ENCODE assay signal across 8 cellular contexts in the genomic region with DNA sequence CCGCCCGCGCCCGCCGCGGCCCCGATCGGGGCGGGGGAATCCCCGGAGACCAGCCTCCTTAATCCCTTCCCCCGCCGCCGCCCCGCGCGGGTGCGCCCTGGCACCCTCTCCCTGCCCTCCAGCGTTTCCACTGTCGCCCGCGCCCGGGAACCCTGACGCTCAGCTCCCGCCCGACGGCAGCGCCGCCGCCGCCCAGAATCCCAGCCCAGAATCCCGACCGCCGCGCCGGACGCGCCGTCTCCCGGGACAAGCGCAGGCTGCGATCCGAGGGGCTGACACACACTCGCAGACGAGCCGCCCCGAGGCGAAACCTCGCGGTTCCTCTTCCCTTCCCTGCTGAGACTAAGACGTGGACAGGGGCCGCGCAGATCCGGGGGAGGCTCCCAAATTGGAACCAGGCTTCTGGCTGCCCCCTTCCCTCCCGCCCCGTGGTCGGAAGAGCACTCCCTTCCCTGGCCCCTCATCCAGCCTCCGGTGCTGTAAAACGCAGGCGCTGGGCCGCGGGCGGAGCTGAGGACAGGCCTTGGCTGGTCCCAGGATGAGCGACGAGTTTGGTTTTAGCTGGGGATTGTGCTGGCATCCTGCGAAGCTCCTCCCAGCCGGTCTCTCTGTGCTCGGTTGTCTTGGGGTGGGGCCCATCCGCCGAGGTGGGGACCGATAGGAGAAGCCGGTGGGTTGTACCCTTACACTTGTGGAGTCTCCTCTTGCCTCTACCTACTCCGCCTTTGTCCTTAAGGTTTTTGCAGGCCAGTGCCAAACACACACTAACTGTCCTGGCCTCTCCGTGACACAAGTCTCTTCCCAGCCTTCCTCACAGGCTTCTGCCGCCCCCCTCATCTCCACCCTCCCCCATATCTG. TPM values are rescaled to one million over a fixed set of nuclear protein-coding genes. Genes with fewer than 3 reads are reported as not detected.
DNase-seq lines count a peak whose midpoint lies in the region; ATAC-seq, FAIRE-seq and TF ChIP-seq lines count a peak whose summit lies in the region.

No MANE protein-coding gene starts in this region.

- no peak for FAIRE-seq in astrocyte (lab: Jason Lieb, UNC)

- H3K4me1 ChIP-seq in astrocyte (ENCODE audit: insufficient read depth, low read length) (peaks cover 30% of the 10 kb centered on the region), hepatocyte (ENCODE audit: insufficient read depth) (peaks cover 41% of the 10 kb centered on the region), sigmoid colon (peaks cover 2 to 80% (median 67%) of the 10 kb centered on the region in 4 donors)

- H3K27me3 ChIP-seq in astrocyte (ENCODE audit: insufficient read depth, low read length), result no peaks in the 10 kb centered on the region
- H3K27me3 ChIP-seq in hepatocyte, result no peaks in the 10 kb centered on the region
- H3K27me3 ChIP-seq in sigmoid colon, result no peaks in the 10 kb centered on the region

- H3K4me2 ChIP-seq in astrocyte (ENCODE audit: low read length) (peak overlapping the region; percentile 97), hepatocyte (peak overlapping the region; percentile 87)

- H3K27ac ChIP-seq in astrocyte (ENCODE audit: low read depth, low read length) (peak overlapping the region; percentile 85), hepatocyte (peak overlapping the region; percentile 97), sigmoid colon (peak overlapping the region; percentile 95 to 100 (median 98))

- H3K9me2 ChIP-seq in hepatocyte (replicated peaks; ENCODE audit: insufficient read depth), result no peaks in the 10 kb centered on the region

- TF ChIP-seq EP300 in sigmoid colon (IDR thresholded peaks at IDR 0.05), result no peak

- H3K4me3 ChIP-seq in astrocyte (ENCODE audit: insufficient read depth, low read depth, low read length) (peak overlapping the region; percentile 83), hepatocyte (peak overlapping the region; percentile 76), sigmoid colon (peak overlapping the region; percentile 65 to 80 (median 73))

- TF ChIP-seq CTCF in astrocyte (IDR thresholded peaks at IDR 0.05; ENCODE audit: insufficient read depth, low read depth, low read length) (no peak), hepatocyte (IDR thresholded peaks at IDR 0.05; ENCODE audit: poor library complexity) (no peak), sigmoid colon (IDR thresholded peaks at IDR 0.05) (no peak)

- H3K9me3 Mint-ChIP-seq in astrocyte (ENCODE audit: unreplicated experiment), result peaks cover 2% of the 10 kb centered on the region

- WGBS in hepatocyte (ENCODE audit: low lambda C conversion rate, missing lambda C conversion rate), result 3% methylated on average over 43 of the region's 74 CpGs
- 2 to 4% methylated on average over 74 of the region's 74 CpGs for WGBS in sigmoid colon, 2 donors

- no peaks in the 10 kb centered on the region for H3K9me3 ChIP-seq in astrocyte (ENCODE audit: insufficient read depth, low read depth, low read length)
- no peaks in the 10 kb centered on the region for H3K9me3 ChIP-seq in hepatocyte (ENCODE audit: low read depth)
- H3K9me3 ChIP-seq in sigmoid colon, result no peaks in the 10 kb centered on the region

- H2AFZ ChIP-seq in astrocyte (ENCODE audit: low read depth, low read length) (peak overlapping the region; percentile 82), hepatocyte (peak overlapping the region; percentile 64)

- H3K4me3 Mint-ChIP-seq in astrocyte (ENCODE audit: unreplicated experiment), result peak overlapping the region; percentile 98

- peaks cover 26% of the 10 kb centered on the region for H3K36me3 Mint-ChIP-seq in astrocyte (ENCODE audit: low read depth, unreplicated experiment)

- H3K9ac ChIP-seq in astrocyte (ENCODE audit: low read length), result peak overlapping the region; percentile 92

- intact Hi-C loops in sigmoid colon (cut with DNase I), result no loop called here

- H3K27me3 Mint-ChIP-seq in astrocyte (ENCODE audit: low read depth, unreplicated experiment), result no peaks in the 10 kb centered on the region

- H3K79me2 ChIP-seq in astrocyte (ENCODE audit: insufficient read depth, low read length), result peaks cover 55% of the 10 kb centered on the region
- peaks cover 28% of the 10 kb centered on the region for H3K79me2 ChIP-seq in hepatocyte

- H3K4me1 Mint-ChIP-seq in astrocyte (ENCODE audit: low read depth, unreplicated experiment), result peaks cover 33% of the 10 kb centered on the region

- TF ChIP-seq POLR2A in sigmoid colon (IDR thresholded peaks at IDR 0.05), result peak; percentile 59 to 70

- peak; percentile 29 for ATAC-seq in HG02623 (IDR thresholded peaks at IDR 0.05; ENCODE audit: unreplicated experiment)

- DNase-seq in stimulated activated CD4-positive, alpha-beta T cell treated with anti-CD3 and anti-CD28 coated beads, Interleukin-4, amount 100 ng/mL, for 48 hours (ENCODE audit: low read depth in 2 of 2), result peak; percentile 14 to 15
- DNase-seq in stimulated activated CD4-positive, alpha-beta T cell treated with anti-CD3 and anti-CD28 coated beads, Interleukin-15, amount 100 ng/mL, for 24 hours, result no peak
- DNase-seq in NOMO-1 (lab: John Stamatoyannopoulos, UW; ENCODE audit: unreplicated experiment in 2 of 2) (peak; percentile 55 to 69), astrocyte (ENCODE audit: low read depth) (peak; percentile 71), hepatocyte (ENCODE audit: low spot score) (peak; percentile 87), sigmoid colon (peak; percentile 94), NCI-H1048 (lab: John Stamatoyannopoulos, UW) (no peak)

- H3K27ac Mint-ChIP-seq in astrocyte (ENCODE audit: unreplicated experiment), result peak overlapping the region; percentile 89

- H3K36me3 ChIP-seq in astrocyte (ENCODE audit: insufficient read depth, low read length) (peaks cover 10% of the 10 kb centered on the region), hepatocyte (replicated peaks; ENCODE audit: insufficient read depth, low read depth) (no peaks in the 10 kb centered on the region), sigmoid colon (peaks cover 0 to 23% (median 5%) of the 10 kb centered on the region in 4 donors)

- H4K20me1 ChIP-seq in astrocyte (ENCODE audit: insufficient read depth, low read length), result peaks cover 48% of the 10 kb centered on the region
- H4K20me1 ChIP-seq in hepatocyte (ENCODE audit: insufficient read depth, poor library complexity, severe bottlenecking), result no peaks in the 10 kb centered on the region

RNA-seq across cellular contexts. Expression of gene MARVELD1, which starts 1.1 kb away (rescaled TPM):
- total RNA-seq in astrocyte (69.7 and 79.2 TPM in 2 replicates), hepatocyte (25.4 and 29.5 TPM in 2 replicates), sigmoid colon (10 to 100 TPM; 17.3 to 40.7 (median 22.0) TPM)
- polyA plus RNA-seq in hepatocyte (52.5 and 53.1 TPM in 2 replicates), sigmoid colon (10 to 100 TPM; 16.2 to 22.2 (median 16.7) TPM)

RNA-seq across cellular contexts. Expression of gene ZFYVE27, which starts 22.3 kb away (rescaled TPM):
- total RNA-seq in astrocyte, result 31.3 and 32.8 TPM in 2 replicates
- 20.1 and 24.9 TPM in 2 replicates for total RNA-seq in hepatocyte
- polyA plus RNA-seq in hepatocyte, result 30.3 and 31.9 TPM in 2 replicates
- total RNA-seq in sigmoid colon, result 10 to 100 TPM in 3 of 4 donors, 1 to 10 TPM in 1; 8.9 to 15.9 (median 12.4) TPM
- 10 to 100 TPM in 1 of 3 donors, 1 to 10 TPM in 2; 7.2 to 42.2 (median 7.9) TPM for polyA plus RNA-seq in sigmoid colon

RNA-seq across cellular contexts. Expression of gene AVPI1, which starts 27.6 kb away (rescaled TPM):
- 5.0 and 5.6 TPM in 2 replicates for total RNA-seq in astrocyte
- 23.8 and 26.4 TPM in 2 replicates for total RNA-seq in hepatocyte
- 28.5 and 34.1 TPM in 2 replicates for polyA plus RNA-seq in hepatocyte
- total RNA-seq in sigmoid colon, result 10 to 100 TPM; 10.5 to 16.1 (median 12.2) TPM
- polyA plus RNA-seq in sigmoid colon, result 10 to 100 TPM; 22.6 to 58.3 (median 31.8) TPM

RNA-seq across cellular contexts. Expression of gene SFRP5, which starts 57.2 kb away (rescaled TPM):
- total RNA-seq in astrocyte, result 0.14 and 0.16 TPM in 2 replicates
- 17.2 and 18.5 TPM in 2 replicates for total RNA-seq in hepatocyte
- 36.6 and 48.9 TPM in 2 replicates for polyA plus RNA-seq in hepatocyte
- 10 to 100 TPM in 3 of 4 donors, 1 to 10 TPM in 1; 9.9 to 24.6 (median 21.4) TPM for total RNA-seq in sigmoid colon
- polyA plus RNA-seq in sigmoid colon, result 1 to 10 TPM in 1 of 3 donors, under 1 TPM in 2; 0.46 to 5.0 (median 0.60) TPM

Comparison
In these comparisons a context has a peak if more than half of its experiments do, and no peak if none do; other contexts are left out.
1. DNase-seq: peak in stimulated activated CD4-positive, alpha-beta T cell treated with anti-CD3 and anti-CD28 coated beads, Interleukin-4, amount 100 ng/mL, for 48 hours (2 of 2), NOMO-1 (2 of 2), astrocyte (single experiment), hepatocyte (single experiment) and sigmoid colon (single experiment); none in stimulated activated CD4-positive, alpha-beta T cell treated with anti-CD3 and anti-CD28 coated beads, Interleukin-15, amount 100 ng/mL, for 24 hours (single experiment) and NCI-H1048 (single experiment).
2. Peak in every context shown above with its lines, with median percentiles within 50 percentile points of each other: H3K27ac ChIP-seq and H3K4me3 ChIP-seq.